8 cellular contexts compared by ENCODE assay signal in the genomic region with DNA sequence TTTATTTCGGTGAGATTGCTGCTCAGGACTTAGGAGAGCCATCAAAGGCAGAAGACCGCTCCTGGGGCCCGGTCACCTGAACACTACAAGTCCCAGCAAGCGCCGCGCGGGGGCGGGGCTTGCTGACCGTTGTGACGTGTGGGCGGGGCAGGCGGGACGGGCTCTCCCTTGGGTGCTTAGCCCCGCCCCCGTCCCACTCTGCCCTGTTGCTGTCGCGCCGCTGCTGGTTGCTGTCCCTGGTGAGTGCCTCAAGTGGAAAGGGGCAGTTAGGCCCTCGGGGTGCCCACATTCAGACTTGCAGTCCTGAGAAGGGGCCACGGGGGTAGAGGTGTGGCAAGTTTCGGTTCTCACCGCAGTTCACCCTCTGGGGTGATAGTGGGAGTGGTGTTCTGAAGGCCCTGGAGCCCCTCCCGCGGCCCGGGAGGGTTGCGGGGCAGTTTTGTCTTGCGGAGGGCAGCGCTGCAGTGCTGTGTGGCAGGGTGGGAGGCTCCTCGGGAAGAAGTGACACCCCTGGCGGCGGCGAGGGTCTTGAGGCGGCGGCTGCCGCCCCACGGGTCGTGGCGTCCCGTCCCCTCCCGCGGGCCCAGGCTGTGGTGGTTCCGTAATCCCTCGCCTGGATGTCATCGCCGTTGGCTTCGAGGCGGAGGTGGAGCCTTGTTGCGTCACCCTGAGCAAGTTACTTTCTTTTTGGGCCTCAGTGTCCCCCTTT. TPM values are rescaled to one million over a fixed set of nuclear protein-coding genes. Genes with fewer than 3 reads are reported as not detected.
DNase-seq lines count a peak whose midpoint lies in the region; ATAC-seq and TF ChIP-seq lines count a peak whose summit lies in the region.

CALCOCO2 (plus strand) TSS at position 196 of the 709 bp plus-strand sequence. CDS start 10,673 bp downstream, outside the sequence.

- peaks cover 36% of the 10 kb centered on the region for H3K27me3 Mint-ChIP-seq in dendritic cell treated with granulocyte-macrophage colony-stimulating factor and Interleukin-4, amounts not matched to agents 40 ng/mL and 50 ng/mL, for 4 days

- WGBS in liver: under 1% methylated on average over 48 of the region's 48 CpGs

- H3K4me1 Mint-ChIP-seq in dendritic cell treated with granulocyte-macrophage colony-stimulating factor and Interleukin-4, amounts not matched to agents 40 ng/mL and 50 ng/mL, for 4 days (ENCODE audit: low read depth): peaks cover 36% of the 10 kb centered on the region

- peak; percentile 98 for DNase-seq in CD1c-positive myeloid dendritic cell (ENCODE audit: extremely low spot score)
- DNase-seq in NCI-H82 (lab: John Stamatoyannopoulos, UW): peak; percentile 98
- DNase-seq in activated CD4-positive, alpha-beta T cell treated with anti-CD3 and anti-CD28 coated beads, Interleukin-2, amount 50 U/mL, for 4 hours: peak; percentile 75 to 77
- peak; percentile 86 for DNase-seq in stimulated activated CD4-positive, alpha-beta T cell treated with anti-CD3 and anti-CD28 coated beads, Interleukin-4, amount 100 ng/mL, for 24 hours

- TF ChIP-seq RAD21 in liver (IDR thresholded peaks at IDR 0.05): peak in 1 of 2 donors; percentile 7

- H3K36me3 ChIP-seq in liver (ENCODE audit: control insufficient read depth in 4 of 4, insufficient read depth in 3 of 4, low read depth in 1 of 4, low read length in 3 of 4): no peaks in the 10 kb centered on the region

- peaks cover 10 to 24% (median 15%) of the 10 kb centered on the region in 4 donors for H3K4me1 ChIP-seq in liver (ENCODE audit: control insufficient read depth in 4 of 4, insufficient read depth in 4 of 4, low read length in 3 of 4)

- no peaks in the 10 kb centered on the region for H3K9me3 ChIP-seq in liver (ENCODE audit: control insufficient read depth in 4 of 4, low read length in 3 of 4)

- no peaks in the 10 kb centered on the region for H3K27me3 ChIP-seq in liver (ENCODE audit: control insufficient read depth in 4 of 4, insufficient read depth in 4 of 4, low read length in 3 of 4)

- H3K27ac ChIP-seq in liver (ENCODE audit: low read depth in 1 of 2, low read length in 2 of 2): peak within 1 kb of the TSS; percentile 99

- H3K9me3 Mint-ChIP-seq in dendritic cell treated with granulocyte-macrophage colony-stimulating factor and Interleukin-4, amounts not matched to agents 40 ng/mL and 50 ng/mL, for 4 days: no peaks in the 10 kb centered on the region

- intact Hi-C loops in dendritic cell treated with granulocyte-macrophage colony-stimulating factor and Interleukin-4, amounts not matched to agents 40 ng/mL and 50 ng/mL, for 4 days (cut with micrococcal nuclease): loop anchor here (2.0 kb wide), 1 partner anchor 62 kb away; the partner anchor contains the start of gene ATP5MC1

- TF ChIP-seq CTCF in liver (IDR thresholded peaks at IDR 0.05; ENCODE audit: low read depth, low read length, missing input control): no peak

- H3K27ac Mint-ChIP-seq in dendritic cell treated with granulocyte-macrophage colony-stimulating factor and Interleukin-4, amounts not matched to agents 40 ng/mL and 50 ng/mL, for 4 days: peak within 1 kb of the TSS; percentile 99

- ATAC-seq in GM19395 (IDR thresholded peaks at IDR 0.05; ENCODE audit: unreplicated experiment) (peak; percentile 80), HG03571 (IDR thresholded peaks at IDR 0.05; ENCODE audit: unreplicated experiment) (peak; percentile 65)

- peak within 1 kb of the TSS; percentile 97 for H3K4me3 Mint-ChIP-seq in dendritic cell treated with granulocyte-macrophage colony-stimulating factor and Interleukin-4, amounts not matched to agents 40 ng/mL and 50 ng/mL, for 4 days

- H3K36me3 Mint-ChIP-seq in dendritic cell treated with granulocyte-macrophage colony-stimulating factor and Interleukin-4, amounts not matched to agents 40 ng/mL and 50 ng/mL, for 4 days (ENCODE audit: low read depth): peaks cover 16% of the 10 kb centered on the region

- H3K9ac ChIP-seq in liver (ENCODE audit: low read depth in 1 of 2, low read length in 2 of 2): peak within 1 kb of the TSS; percentile 99 to 100

- H3K4me3 ChIP-seq in liver (ENCODE audit: low read depth in 1 of 3, low read length in 3 of 3): peak within 1 kb of the TSS; percentile 71 to 97 (median 93)

TF ChIP-seq in liver, 16 proteins besides CTCF, POLR2A, EP300 and RAD21:
- TF ChIP-seq NR2F2 (IDR thresholded peaks at IDR 0.05) (no peak), HNF4G (IDR thresholded peaks at IDR 0.05) (no peak), YY1 (IDR thresholded peaks at IDR 0.05) (peak; percentile 27), FOXA2 (IDR thresholded peaks at IDR 0.05) (no peak), ATF3 (IDR thresholded peaks at IDR 0.05) (peak; percentile 88), TAF1 (conservative IDR thresholded peaks at IDR 0.05) (peak; percentile 79), EGR1 (IDR thresholded peaks at IDR 0.05; ENCODE audit: low read depth in 2 of 2) (peak in 1 of 2 donors; percentile 21), FOXA1 (IDR thresholded peaks at IDR 0.05) (no peak), SP1 (IDR thresholded peaks at IDR 0.05) (peak; percentile 45), REST (IDR thresholded peaks at IDR 0.05) (peak; percentile 94), JUND (IDR thresholded peaks at IDR 0.05) (peak in 1 of 2 donors; percentile 1)
- TF ChIP-seq, protein P1, sequence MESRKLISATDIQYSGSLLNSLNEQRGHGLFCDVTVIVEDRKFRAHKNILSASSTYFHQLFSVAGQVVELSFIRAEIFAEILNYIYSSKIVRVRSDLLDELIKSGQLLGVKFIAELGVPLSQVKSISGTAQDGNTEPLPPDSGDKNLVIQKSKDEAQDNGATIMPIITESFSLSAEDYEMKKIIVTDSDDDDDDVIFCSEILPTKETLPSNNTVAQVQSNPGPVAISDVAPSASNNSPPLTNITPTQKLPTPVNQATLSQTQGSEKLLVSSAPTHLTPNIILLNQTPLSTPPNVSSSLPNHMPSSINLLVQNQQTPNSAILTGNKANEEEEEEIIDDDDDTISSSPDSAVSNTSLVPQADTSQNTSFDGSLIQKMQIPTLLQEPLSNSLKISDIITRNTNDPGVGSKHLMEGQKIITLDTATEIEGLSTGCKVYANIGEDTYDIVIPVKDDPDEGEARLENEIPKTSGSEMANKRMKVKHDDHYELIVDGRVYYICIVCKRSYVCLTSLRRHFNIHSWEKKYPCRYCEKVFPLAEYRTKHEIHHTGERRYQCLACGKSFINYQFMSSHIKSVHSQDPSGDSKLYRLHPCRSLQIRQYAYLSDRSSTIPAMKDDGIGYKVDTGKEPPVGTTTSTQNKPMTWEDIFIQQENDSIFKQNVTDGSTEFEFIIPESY (IDR thresholded peaks at IDR 0.05): no peak
- TF ChIP-seq, protein P2, sequence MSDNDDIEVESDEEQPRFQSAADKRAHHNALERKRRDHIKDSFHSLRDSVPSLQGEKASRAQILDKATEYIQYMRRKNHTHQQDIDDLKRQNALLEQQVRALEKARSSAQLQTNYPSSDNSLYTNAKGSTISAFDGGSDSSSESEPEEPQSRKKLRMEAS (IDR thresholded peaks at IDR 0.05): no peak

RNA-seq across cellular contexts. Expression of gene CALCOCO2, which starts in this region (rescaled TPM):
- total RNA-seq in liver: 10 to 100 TPM; 23.0 to 64.9 TPM
- 10 to 100 TPM; 38.9 to 49.1 TPM for polyA plus RNA-seq in liver

Comparison
In these comparisons a context has a peak if more than half of its experiments do, and no peak if none do; other contexts are left out.
1. Peak in every context shown above with its lines: DNase-seq, ATAC-seq, H3K4me3 ChIP-seq and H3K27ac ChIP-seq.